In the genomic region with DNA sequence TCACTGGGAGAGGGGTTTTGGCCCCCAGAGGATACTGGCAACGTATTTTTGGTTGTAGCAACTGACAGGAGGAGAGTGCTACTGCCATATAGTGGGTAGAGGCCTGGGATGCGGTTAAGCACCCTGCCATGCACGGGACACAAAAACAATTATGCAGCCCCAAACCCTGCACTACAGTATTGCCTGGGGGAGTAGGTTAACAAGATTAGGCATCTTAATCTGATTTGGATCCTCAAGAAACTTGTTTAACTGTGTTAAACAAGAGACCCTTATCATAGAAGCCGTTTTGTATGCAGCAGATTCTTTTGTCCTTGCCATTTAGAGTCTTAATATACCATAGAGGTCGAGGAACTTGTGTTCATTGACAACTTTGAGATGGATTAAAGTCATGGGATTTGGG, we compare ENCODE assay signal across 17 cellular contexts. TPM values are rescaled to one million over a fixed set of nuclear protein-coding genes. Genes with fewer than 3 reads are reported as not detected.
A peak's percentile ranks its signal among the peaks of the same experiment; 100 is the strongest.
DNase-seq lines count a peak whose midpoint lies in the region; ATAC-seq and TF ChIP-seq lines count a peak whose summit lies in the region.
"Had no signal": no experiment of that assay in that cellular context is flagged by ENCODE, and none has a peak within 500 bp of the region (broad histone marks: within the 10 kb centered on the region; RNA-seq: fewer than 3 reads in every experiment).

No MANE protein-coding gene starts in this region.

- H3K9me3 Mint-ChIP-seq in CD4-positive, alpha-beta T cell, result no peaks in the 10 kb centered on the region

- H3K27ac ChIP-seq in RWPE2 (ENCODE audit: poor library complexity, severe bottlenecking) (peak overlapping the region; percentile 94), psoas muscle (no peak overlapping the region)
- no peak overlapping the region for H3K27ac ChIP-seq in CD4-positive, alpha-beta T cell (ENCODE audit: low read depth, low read length)
- H3K27ac ChIP-seq: epithelial cell of prostate, neutrophil had no signal

- no peak overlapping the region for H3K27ac Mint-ChIP-seq in CD4-positive, alpha-beta T cell
- H3K27ac Mint-ChIP-seq: activated CD4-positive, alpha-beta T cell treated with anti-CD3 and anti-CD28 coated beads for 36 hours; B cell had no signal

- intact Hi-C loops in psoas muscle (cut with DNase I), result loop anchor here in 1 of 2 donors (5.0 kb wide), 1 partner anchor 145 kb away; no protein-coding TSS in a partner anchor
- intact Hi-C loops in CD4-positive, alpha-beta T cell (cut with DNase I, micrococcal nuclease), result no loop called here

- no peak for TF ChIP-seq CTCF in BJ (IDR thresholded peaks at IDR 0.05; ENCODE audit: insufficient read depth, low read depth, low read length)
- no peak for TF ChIP-seq CTCF in RWPE2 (IDR thresholded peaks at IDR 0.05; ENCODE audit: poor library complexity, severe bottlenecking)
- no peak for TF ChIP-seq CTCF in fibroblast of the aortic adventitia (IDR thresholded peaks at IDR 0.05; ENCODE audit: insufficient read depth, low read length)
- no peak for TF ChIP-seq CTCF in psoas muscle (IDR thresholded peaks at IDR 0.05)
- TF ChIP-seq CTCF in CD4-positive, alpha-beta T cell (IDR thresholded peaks at IDR 0.05), result no peak

- POLR2A ChIA-PET in BJ (lab: Charles Lee), result no interaction called here
- POLR2A ChIA-PET in CD4-positive, alpha-beta T cell (lab: Charles Lee), result no interaction called here

- no peak for ATAC-seq in RWPE2 (ENCODE audit: low read depth)
- ATAC-seq in psoas muscle, result no peak
- ATAC-seq in CD4-positive, alpha-beta T cell (ENCODE audit: poor library complexity), result no peak
- no peak for ATAC-seq in HG03442 (IDR thresholded peaks at IDR 0.05; ENCODE audit: unreplicated experiment)
- ATAC-seq: activated CD4-positive, alpha-beta T cell treated with anti-CD3 and anti-CD28 coated beads for 36 hours; HepG2 had no signal

- H3K4me1 ChIP-seq in RWPE2 (ENCODE audit: insufficient read depth, poor library complexity, severe bottlenecking) (peaks cover 54% of the 10 kb centered on the region), psoas muscle (no peaks in the 10 kb centered on the region)

- H3K4me3 ChIP-seq in BJ (ENCODE audit: low read depth, low read length) (peak overlapping the region; percentile 85; the same call in 1 of the 2 replicates), RWPE2 (ENCODE audit: severe bottlenecking) (no peak overlapping the region), fibroblast of the aortic adventitia (ENCODE audit: low read depth, low read length) (peak overlapping the region; percentile 76), psoas muscle (peak overlapping the region; percentile 76)

- peaks cover 24% of the 10 kb centered on the region for H3K4me1 Mint-ChIP-seq in CD4-positive, alpha-beta T cell (ENCODE audit: low read depth)

- H3K27me3 ChIP-seq in BJ (ENCODE audit: control insufficient read depth, insufficient read depth, low read length), result no peaks in the 10 kb centered on the region
- no peaks in the 10 kb centered on the region for H3K27me3 ChIP-seq in RWPE2 (ENCODE audit: insufficient read depth, poor library complexity, severe bottlenecking)
- H3K27me3 ChIP-seq in psoas muscle (ENCODE audit: insufficient read depth in 3 of 3, low read length in 2 of 3), result peaks cover 0 to 44% (median 6%) of the 10 kb centered on the region in 3 donors
- no peaks in the 10 kb centered on the region for H3K27me3 ChIP-seq in CD4-positive, alpha-beta T cell (ENCODE audit: control insufficient read depth, insufficient read depth, low read length)

- no peak overlapping the region for H3K4me3 Mint-ChIP-seq in CD4-positive, alpha-beta T cell
- H3K4me3 Mint-ChIP-seq: activated CD4-positive, alpha-beta T cell treated with anti-CD3 and anti-CD28 coated beads for 36 hours; B cell had no signal

- H3K9me3 ChIP-seq in RWPE2 (ENCODE audit: severe bottlenecking), result no peaks in the 10 kb centered on the region
- H3K9me3 ChIP-seq in psoas muscle, result no peaks in the 10 kb centered on the region
- no peaks in the 10 kb centered on the region for H3K9me3 ChIP-seq in CD4-positive, alpha-beta T cell (ENCODE audit: control insufficient read depth, low read length)
- H3K9me3 ChIP-seq: neutrophil had no signal

- WGBS in psoas muscle, 3 donors, result 66 to 79% (median 73%) methylated on average over 5 of the region's 5 CpGs

- CTCF ChIA-PET in BJ (lab: Yijun Ruan, JAX), result interaction anchor here (12.0 kb wide), 1 partner anchor 143 kb away, joined by 190 read pairs; no protein-coding TSS in a partner anchor
- CTCF ChIA-PET in CD4-positive, alpha-beta T cell (lab: Charles Lee), result no interaction called here

- peaks cover 6% of the 10 kb centered on the region for H3K36me3 Mint-ChIP-seq in CD4-positive, alpha-beta T cell (ENCODE audit: low read depth)

- no peaks in the 10 kb centered on the region for H3K36me3 ChIP-seq in BJ (ENCODE audit: control insufficient read depth, insufficient read depth, low read length)
- peaks cover 9% of the 10 kb centered on the region for H3K36me3 ChIP-seq in RWPE2 (ENCODE audit: low read depth)
- H3K36me3 ChIP-seq in psoas muscle (ENCODE audit: insufficient read depth in 1 of 2, low read depth in 1 of 2), result no peaks in the 10 kb centered on the region
- H3K36me3 ChIP-seq: neutrophil had no signal

- peaks cover 69% of the 10 kb centered on the region for H3K27me3 Mint-ChIP-seq in CD4-positive, alpha-beta T cell

- DNase-seq in BJ (ENCODE audit: low read depth) (no peak), RWPE2 (ENCODE audit: low spot score) (no peak), fibroblast of the aortic adventitia (ENCODE audit: low read depth) (no peak), psoas muscle (no peak), NCI-H748 treated with DMSO at 0.1 percent for 48 hours (lab: John Stamatoyannopoulos, UW) (no peak), NCI-H446 treated with DMSO at 0.1 percent for 48 hours (lab: John Stamatoyannopoulos, UW) (no peak)
- no peak for DNase-seq in CD4-positive, alpha-beta T cell
- DNase-seq: activated CD4-positive, alpha-beta T cell treated with anti-CD3 and anti-CD28 coated beads for 36 hours; EL; NCI-H1436; NK-92 treated with Interleukin-12 subunit alpha and Interleukin-12 subunit beta, amount 100 ng/mL, for 24 hours; stimulated activated CD4-positive, alpha-beta T cell treated with anti-CD3 and anti-CD28 coated beads, Interleukin-15, amount 100 ng/mL, for 24 hours had no signal

RNA-seq across cellular contexts. Expression of a gene that starts 3.4 kb away (rescaled TPM):
- polyA plus RNA-seq in BJ (2011; rRNA removed) (44.7 and 56.7 TPM in 2 replicates), psoas muscle (1 to 10 TPM; 2.9 to 8.5 (median 3.0) TPM)
- 102 and 109 TPM in 2 replicates for polyA minus RNA-seq in BJ (2011; rRNA and poly(A)+ RNA removed)
- total RNA-seq in fibroblast of the aortic adventitia (ENCODE audit: low replicate concordance) (61.9 and 79.2 TPM in 2 replicates), psoas muscle (1 to 10 TPM; 3.5 to 7.5 (median 5.9) TPM)
- total RNA-seq in CD4-positive, alpha-beta T cell, result 1 to 10 TPM; 5.8 to 6.0 TPM
